Comparison of ENCODE assay signal across 18 cellular contexts in the genomic region with DNA sequence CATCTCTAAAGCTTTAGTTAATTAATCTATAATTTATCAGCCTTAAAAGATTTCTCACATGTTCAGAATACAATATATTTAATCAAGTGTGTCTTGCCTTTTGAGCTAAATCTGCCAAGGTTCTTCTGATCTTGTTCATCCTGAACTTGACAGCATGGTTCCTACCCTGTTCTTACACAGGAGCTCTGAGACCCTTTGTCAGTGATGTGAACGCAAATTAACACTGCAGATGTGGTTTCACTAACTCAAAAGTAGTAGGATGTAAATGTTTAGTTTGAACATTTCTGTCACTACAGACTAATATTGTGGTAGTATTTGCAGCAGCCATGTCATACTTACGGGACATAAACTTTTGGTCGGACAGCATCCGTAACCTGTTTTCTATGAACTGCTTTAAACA. TPM values are rescaled to one million over a fixed set of nuclear protein-coding genes. Genes with fewer than 3 reads are reported as not detected.
DNase-seq lines count a peak whose midpoint lies in the region; ATAC-seq and TF ChIP-seq lines count a peak whose summit lies in the region.
"Had no signal": no experiment of that assay in that cellular context is flagged by ENCODE, and none has a peak within 500 bp of the region (broad histone marks: within the 10 kb centered on the region; RNA-seq: fewer than 3 reads in every experiment).

No MANE protein-coding gene starts in this region.

- peaks cover 11% of the 10 kb centered on the region for H3K4me1 Mint-ChIP-seq in activated T-cell treated with anti-CD3 and anti-CD28 coated beads, Interleukin-2, amount 50 U/mL, for 72 hours (ENCODE audit: low read depth)
- H3K4me1 Mint-ChIP-seq in endothelial cell (ENCODE audit: unreplicated experiment) = no peaks in the 10 kb centered on the region
- H3K4me1 Mint-ChIP-seq: B cell had no signal

- H3K27me3 Mint-ChIP-seq in activated T-cell treated with anti-CD3 and anti-CD28 coated beads, Interleukin-2, amount 50 U/mL, for 72 hours (ENCODE audit: low read depth) = no peaks in the 10 kb centered on the region
- H3K27me3 Mint-ChIP-seq in endothelial cell (ENCODE audit: unreplicated experiment) = no peaks in the 10 kb centered on the region
- H3K27me3 Mint-ChIP-seq: B cell; CD4-positive, CD25-positive, alpha-beta regulatory T cell had no signal

- H3K9me3 Mint-ChIP-seq in activated T-cell treated with anti-CD3 and anti-CD28 coated beads, Interleukin-2, amount 50 U/mL, for 72 hours = no peaks in the 10 kb centered on the region
- no peaks in the 10 kb centered on the region for H3K9me3 Mint-ChIP-seq in endothelial cell (ENCODE audit: unreplicated experiment)
- H3K9me3 Mint-ChIP-seq: CD4-positive, CD25-positive, alpha-beta regulatory T cell; CD8-positive, alpha-beta T cell had no signal

- DNase-seq in activated T-cell treated with anti-CD3 and anti-CD28 coated beads, Interleukin-2, amount 50 U/mL, for 72 hours = no peak
- no peak for DNase-seq in activated T-cell treated with anti-CD3 and anti-CD28 coated beads, Interleukin-2, amount 50 U/mL, for 1 hour
- no peak for DNase-seq in endothelial cell (ENCODE audit: low spot score)
- DNase-seq in NCI-H1417 treated with DMSO at 0.1 percent for 48 hours (lab: John Stamatoyannopoulos, UW) = no peak
- DNase-seq in T1000 (lab: John Stamatoyannopoulos, UW) = no peak
- DNase-seq in DMS53 (lab: John Stamatoyannopoulos, UW) = no peak
- DNase-seq: Caco-2; CD4-positive, CD25-positive, alpha-beta regulatory T cell; CD8-positive, alpha-beta T cell; DMS 273 treated with DMSO at 0.1 percent for 48 hours; DMS79 treated with DMSO at 0.1 percent for 48 hours; GF-D8; GM23248; H7; HCEC 1CT had no signal

- H3K27ac Mint-ChIP-seq in activated T-cell treated with anti-CD3 and anti-CD28 coated beads, Interleukin-2, amount 50 U/mL, for 72 hours = peak overlapping the region; percentile 71
- peak overlapping the region; percentile 2 for H3K27ac Mint-ChIP-seq in endothelial cell (ENCODE audit: unreplicated experiment)
- H3K27ac Mint-ChIP-seq: B cell; CD4-positive, CD25-positive, alpha-beta regulatory T cell; CD8-positive, alpha-beta T cell had no signal

- no peak for TF ChIP-seq CTCF in endothelial cell (IDR thresholded peaks at IDR 0.05; ENCODE audit: unreplicated experiment)

- peaks cover 0 to 6% of the 10 kb centered on the region in 2 donors for H3K36me3 Mint-ChIP-seq in activated T-cell treated with anti-CD3 and anti-CD28 coated beads, Interleukin-2, amount 50 U/mL, for 72 hours (ENCODE audit: insufficient read depth in 2 of 2)
- H3K36me3 Mint-ChIP-seq in endothelial cell (ENCODE audit: low read depth, unreplicated experiment) = no peaks in the 10 kb centered on the region

- H3K4me3 Mint-ChIP-seq in activated T-cell treated with anti-CD3 and anti-CD28 coated beads, Interleukin-2, amount 50 U/mL, for 72 hours = no peak overlapping the region
- no peak overlapping the region for H3K4me3 Mint-ChIP-seq in endothelial cell (ENCODE audit: unreplicated experiment)
- H3K4me3 Mint-ChIP-seq: B cell; CD4-positive, CD25-positive, alpha-beta regulatory T cell; CD8-positive, alpha-beta T cell had no signal

- no peak for ATAC-seq in activated T-cell treated with anti-CD3 and anti-CD28 coated beads, Interleukin-2, amount 50 U/mL, for 72 hours (replicated peaks in 1 of 2)
- peak; percentile 59 for ATAC-seq in GM21723 (IDR thresholded peaks at IDR 0.05; ENCODE audit: unreplicated experiment)
- no peak for ATAC-seq in GM21528 (IDR thresholded peaks at IDR 0.05; ENCODE audit: low FRiP score, unreplicated experiment)
- ATAC-seq: CD8-positive, alpha-beta T cell had no signal

RNA-seq across cellular contexts. Expression of a gene that starts 59.4 kb away (rescaled TPM):
- 10 to 100 TPM; 33.6 to 44.5 TPM for total RNA-seq in activated T-cell treated with anti-CD3 and anti-CD28 coated beads, Interleukin-2, amount 50 U/mL, for 72 hours
- 43.0 TPM for total RNA-seq in endothelial cell (ENCODE audit: unreplicated experiment)
